In genomic region chr15:90836296-90836871, GRCh38 we compare ENCODE assay signal across 13 cellular contexts. TPM values are rescaled to one million over a fixed set of nuclear protein-coding genes. Genes with fewer than 3 reads are reported as not detected.
DNase-seq lines count a peak whose midpoint lies in the region.
"Had no signal": no experiment of that assay in that cellular context is flagged by ENCODE, and none has a peak within 500 bp of the region (broad histone marks: within the 10 kb centered on the region; RNA-seq: fewer than 3 reads in every experiment).

No MANE protein-coding gene starts in this region.

- peak overlapping the region; percentile 37 for H2AFZ ChIP-seq in neuronal stem cell (ENCODE audit: low read length)

- no peak overlapping the region for H3K14ac ChIP-seq in neuronal stem cell (ENCODE audit: low read length)

- no peak overlapping the region for H2BK5ac ChIP-seq in neuronal stem cell (ENCODE audit: low read length)

- H3K4ac ChIP-seq in neuronal stem cell (ENCODE audit: low read length) = no peak overlapping the region

- no peaks in the 10 kb centered on the region for H3K27me3 Mint-ChIP-seq in T-helper 1 cell treated with Interleukin-12 subunit alpha and Interleukin-12 subunit beta and Interleukin-4 antibody, amounts not matched to agents 30 μg/mL and 1 μg/mL, for 36 hours (ENCODE audit: low read depth)
- H3K27me3 Mint-ChIP-seq: stimulated activated naive B cell treated with anti-CD40 and anti-IgM and Interleukin-4, amounts not matched to agents 10 μg/mL and 1 μg/mL and 100 μg/mL, for 72 hours had no signal

- no peak overlapping the region for H3K18ac ChIP-seq in neuronal stem cell (ENCODE audit: low read length)

- H3K4me2 ChIP-seq in neuronal stem cell (ENCODE audit: insufficient read depth, low read length, poor library complexity, severe bottlenecking) = no peak overlapping the region

- no peak overlapping the region for H4K91ac ChIP-seq in neuronal stem cell (ENCODE audit: low read depth, low read length, poor library complexity)

- no peak overlapping the region for H2BK15ac ChIP-seq in neuronal stem cell (ENCODE audit: low read length)

- WGBS in neuronal stem cell (ENCODE audit: extremely low coverage in 2 of 2, insufficient read length in 2 of 2, insufficient replicate concordance in 1 of 2), 2 donors = no CpG with 5 or more reads among the region's 7 CpGs

- H3K23ac ChIP-seq in neuronal stem cell (ENCODE audit: low read depth, low read length, poor library complexity) = no peak overlapping the region

- no peak overlapping the region for H3K4me3 ChIP-seq in neuronal stem cell (ENCODE audit: low read length in 2 of 2)
- H3K4me3 ChIP-seq: pancreas had no signal

- peaks cover 18 to 19% of the 10 kb centered on the region in 2 donors for H3K4me1 ChIP-seq in neuronal stem cell (ENCODE audit: control insufficient read depth in 2 of 2, insufficient read depth in 1 of 2, low read depth in 1 of 2, low read length in 2 of 2)
- H3K4me1 ChIP-seq: pancreas had no signal

- DNase-seq in T-helper 1 cell (no peak), LoVo (ENCODE audit: low spot score) (peak; percentile 31), brain pericyte (ENCODE audit: low read depth, low spot score) (peak; percentile 41), neuronal stem cell (ENCODE audit: low spot score) (no peak), SIG-M5 treated with dmso at 0.1 percent for 504 hours (lab: John Stamatoyannopoulos, UW; ENCODE audit: unreplicated experiment) (no peak), DMS79 (lab: John Stamatoyannopoulos, UW) (no peak)
- DNase-seq in effector CD8-positive, alpha-beta T cell (lab: John Stamatoyannopoulos, UW) = no peak
- DNase-seq: AML-193; aorta; NCI-H1092; pancreas; stimulated activated naive B cell treated with anti-CD40 and anti-IgM and Interleukin-4, amounts not matched to agents 10 μg/mL and 1 μg/mL and 100 μg/mL, for 72 hours had no signal

- H3K9me3 Mint-ChIP-seq in T-helper 1 cell treated with Interleukin-12 subunit alpha and Interleukin-12 subunit beta and Interleukin-4 antibody, amounts not matched to agents 30 μg/mL and 1 μg/mL, for 36 hours = no peaks in the 10 kb centered on the region
- H3K9me3 Mint-ChIP-seq: stimulated activated naive B cell treated with anti-CD40 and anti-IgM and Interleukin-4, amounts not matched to agents 10 μg/mL and 1 μg/mL and 100 μg/mL, for 72 hours had no signal

- no peak overlapping the region for H3K27ac ChIP-seq in neuronal stem cell (replicated peaks; ENCODE audit: low read length)
- H3K27ac ChIP-seq: pancreas had no signal

- peak overlapping the region; percentile 94 for H3K27ac Mint-ChIP-seq in T-helper 1 cell treated with Interleukin-12 subunit alpha and Interleukin-12 subunit beta and Interleukin-4 antibody, amounts not matched to agents 30 μg/mL and 1 μg/mL, for 36 hours
- H3K27ac Mint-ChIP-seq: stimulated activated naive B cell treated with anti-CD40 and anti-IgM and Interleukin-4, amounts not matched to agents 10 μg/mL and 1 μg/mL and 100 μg/mL, for 72 hours had no signal

- peaks cover 27% of the 10 kb centered on the region for H3K36me3 Mint-ChIP-seq in T-helper 1 cell treated with Interleukin-12 subunit alpha and Interleukin-12 subunit beta and Interleukin-4 antibody, amounts not matched to agents 30 μg/mL and 1 μg/mL, for 36 hours (ENCODE audit: low read depth)
- H3K36me3 Mint-ChIP-seq: stimulated activated naive B cell treated with anti-CD40 and anti-IgM and Interleukin-4, amounts not matched to agents 10 μg/mL and 1 μg/mL and 100 μg/mL, for 72 hours had no signal

- H3K27me3 ChIP-seq in neuronal stem cell (ENCODE audit: control insufficient read depth in 3 of 3, insufficient read depth in 3 of 3, low read depth in 1 of 3, low read length in 3 of 3) = no peaks in the 10 kb centered on the region
- H3K27me3 ChIP-seq: pancreas had no signal

- no peaks in the 10 kb centered on the region for H3K9me3 ChIP-seq in neuronal stem cell (replicated peaks in 1 of 2; ENCODE audit: control insufficient read depth in 2 of 2, insufficient read depth in 1 of 2, low read depth in 1 of 2, low read length in 2 of 2)
- H3K9me3 ChIP-seq: pancreas had no signal

- H3K4me1 Mint-ChIP-seq in T-helper 1 cell treated with Interleukin-12 subunit alpha and Interleukin-12 subunit beta and Interleukin-4 antibody, amounts not matched to agents 30 μg/mL and 1 μg/mL, for 36 hours (ENCODE audit: low read depth) = peaks cover 62% of the 10 kb centered on the region

- no peaks in the 10 kb centered on the region for H3K36me3 ChIP-seq in neuronal stem cell (replicated peaks in 1 of 2; ENCODE audit: control insufficient read depth in 2 of 2, insufficient read depth in 2 of 2, low read length in 2 of 2)
- H3K36me3 ChIP-seq: pancreas had no signal

- H4K8ac ChIP-seq in neuronal stem cell (ENCODE audit: low read depth, low read length) = no peak overlapping the region

- H2AK5ac ChIP-seq in neuronal stem cell (ENCODE audit: low read depth, low read length) = no peak overlapping the region

- H3K4me3 Mint-ChIP-seq in T-helper 1 cell treated with Interleukin-12 subunit alpha and Interleukin-12 subunit beta and Interleukin-4 antibody, amounts not matched to agents 30 μg/mL and 1 μg/mL, for 36 hours = peak overlapping the region; percentile 79
- H3K4me3 Mint-ChIP-seq: stimulated activated naive B cell treated with anti-CD40 and anti-IgM and Interleukin-4, amounts not matched to agents 10 μg/mL and 1 μg/mL and 100 μg/mL, for 72 hours had no signal

- H2BK120ac ChIP-seq in neuronal stem cell (ENCODE audit: low read depth, low read length) = no peak overlapping the region

- no peaks in the 10 kb centered on the region for H3K79me1 ChIP-seq in neuronal stem cell (ENCODE audit: low read depth, low read length)

- H3K9ac ChIP-seq in neuronal stem cell (ENCODE audit: low read depth, low read length, poor library complexity) = no peak overlapping the region

- H2BK12ac ChIP-seq in neuronal stem cell (ENCODE audit: low read length) = no peak overlapping the region

RNA-seq across cellular contexts. Expression of gene FURIN, which starts 32.0 kb away (rescaled TPM):
- 19.3 TPM for polyA plus RNA-seq in neuronal stem cell (2013, experiment 1 of 2)
- 19.0 TPM for polyA plus RNA-seq in neuronal stem cell (2013, experiment 2 of 2)

RNA-seq across cellular contexts. Expression of gene FES, which starts 47.9 kb away (rescaled TPM):
- polyA plus RNA-seq in neuronal stem cell (2013, experiment 1 of 2) = 2.6 TPM
- 2.3 TPM for polyA plus RNA-seq in neuronal stem cell (2013, experiment 2 of 2)

Comparison
In these comparisons a context has a peak if more than half of its experiments do, and no peak if none do; other contexts are left out.
1. DNase-seq: peak in LoVo (single experiment) and brain pericyte (single experiment); none in T-helper 1 cell (0 of 5), neuronal stem cell (single experiment), SIG-M5 treated with dmso at 0.1 percent for 504 hours (single experiment), DMS79 (single experiment) and effector CD8-positive, alpha-beta T cell (single experiment).